In genomic region chr10:125928928-125929585, GRCh38 we compare ENCODE assay signal across 27 cellular contexts. TPM values are rescaled to one million over a fixed set of nuclear protein-coding genes. Genes with fewer than 3 reads are reported as not detected.
DNase-seq lines count a peak whose midpoint lies in the region; TF ChIP-seq lines count a peak whose summit lies in the region.
"Had no signal": no experiment of that assay in that cellular context is flagged by ENCODE, and none has a peak within 500 bp of the region (broad histone marks: within the 10 kb centered on the region; RNA-seq: fewer than 3 reads in every experiment).

No MANE protein-coding gene starts in this region.

- no peak overlapping the region for H2BK12ac ChIP-seq in neuronal stem cell (ENCODE audit: low read length)

- no peak overlapping the region for H3K4ac ChIP-seq in neuronal stem cell (ENCODE audit: low read length)

- no peak overlapping the region for H3K18ac ChIP-seq in neuronal stem cell (ENCODE audit: low read length)

- H3K36me3 ChIP-seq in hepatocyte (replicated peaks; ENCODE audit: insufficient read depth, low read depth) = no peaks in the 10 kb centered on the region
- H3K36me3 ChIP-seq in smooth muscle cell (ENCODE audit: low read depth) = no peaks in the 10 kb centered on the region
- H3K36me3 ChIP-seq in neuronal stem cell (replicated peaks in 1 of 2; ENCODE audit: control insufficient read depth in 2 of 2, insufficient read depth in 2 of 2, low read length in 2 of 2) = no peaks in the 10 kb centered on the region
- H3K36me3 ChIP-seq: BE2C, left ventricle myocardium inferior, neutrophil, sigmoid colon, stomach had no signal

- H3K9me3 ChIP-seq in hepatocyte (ENCODE audit: low read depth) = no peaks in the 10 kb centered on the region
- no peaks in the 10 kb centered on the region for H3K9me3 ChIP-seq in smooth muscle cell (replicated peaks; ENCODE audit: low read depth)
- no peaks in the 10 kb centered on the region for H3K9me3 ChIP-seq in neuronal stem cell (replicated peaks in 1 of 2; ENCODE audit: control insufficient read depth in 2 of 2, insufficient read depth in 1 of 2, low read depth in 1 of 2, low read length in 2 of 2)
- H3K9me3 ChIP-seq: BE2C, neutrophil, sigmoid colon, stomach had no signal

- no peak overlapping the region for H2BK5ac ChIP-seq in neuronal stem cell (ENCODE audit: low read length)

- no peak overlapping the region for H3K14ac ChIP-seq in neuronal stem cell (ENCODE audit: low read length)

- H3K23ac ChIP-seq in neuronal stem cell (ENCODE audit: low read depth, low read length, poor library complexity) = no peak overlapping the region

- peak; percentile 5 for DNase-seq in NCI-H2196 (lab: John Stamatoyannopoulos, UW; ENCODE audit: unreplicated experiment)
- no peak for DNase-seq in NCI-H2196 treated with DMSO at 0.1 percent for 48 hours (lab: John Stamatoyannopoulos, UW; ENCODE audit: unreplicated experiment)
- peak; percentile 66 for DNase-seq in NCI-H510A (lab: John Stamatoyannopoulos, UW)
- no peak for DNase-seq in hepatocyte (ENCODE audit: low spot score)
- DNase-seq in smooth muscle cell (lab: John Stamatoyannopoulos, UW; ENCODE audit: unreplicated experiment) = no peak
- DNase-seq in neuronal stem cell (ENCODE audit: low spot score) = no peak
- no peak for DNase-seq in 8988T
- DNase-seq: activated B cell treated with CpG ODN at 0.5 μM for 24 hours; activated CD8-positive, alpha-beta memory T cell treated with anti-CD3 and anti-CD28 coated beads, Interleukin-2, amount 10 ng/mL, durations not matched to agents 7 days and 5 days; activated gamma-delta T cell treated with Interleukin-2 at 50 U/mL for 16 hours; activated naive CD8-positive, alpha-beta T cell treated with anti-CD3 and anti-CD28 coated beads, Interleukin-2, amount 10 ng/mL, durations not matched to agents 7 days and 5 days; activated T-cell treated with anti-CD3 and anti-CD28 coated beads, Interleukin-2, amount 50 U/mL, for 4 hours; aorta; BE2C; CD8-positive, alpha-beta T cell; effector memory CD4-positive, alpha-beta T cell; KG1; left ventricle myocardium inferior; naive B cell; NCI-H2107; NCI-H69; sigmoid colon; stimulated activated CD4-positive, alpha-beta T cell treated with anti-CD3 and anti-CD28 coated beads, Interleukin-4, amount 100 ng/mL, for 1 hour; stomach; T-cell had no signal

- H3K27me3 ChIP-seq in hepatocyte (no peaks in the 10 kb centered on the region), smooth muscle cell (ENCODE audit: low read depth) (no peaks in the 10 kb centered on the region), neuronal stem cell (ENCODE audit: control insufficient read depth in 3 of 3, insufficient read depth in 3 of 3, low read depth in 1 of 3, low read length in 3 of 3) (no peaks in the 10 kb centered on the region)
- H3K27me3 ChIP-seq: sigmoid colon, stomach had no signal

- no peak overlapping the region for H4K8ac ChIP-seq in neuronal stem cell (ENCODE audit: low read depth, low read length)

- TF ChIP-seq CTCF in hepatocyte (IDR thresholded peaks at IDR 0.05; ENCODE audit: poor library complexity) (no peak), smooth muscle cell (IDR thresholded peaks at IDR 0.05; ENCODE audit: borderline replicate concordance, insufficient read depth, poor library complexity, severe bottlenecking) (no peak)

- no peak overlapping the region for H3K4me3 ChIP-seq in hepatocyte
- peak overlapping the region; percentile 15 for H3K4me3 ChIP-seq in smooth muscle cell
- H3K4me3 ChIP-seq in neuronal stem cell (ENCODE audit: low read length in 2 of 2) = no peak overlapping the region
- H3K4me3 ChIP-seq: left ventricle myocardium inferior, sigmoid colon, stomach had no signal

- H2BK120ac ChIP-seq in neuronal stem cell (ENCODE audit: low read depth, low read length) = no peak overlapping the region

- H2BK15ac ChIP-seq in neuronal stem cell (ENCODE audit: low read length) = no peak overlapping the region

- H3K27ac ChIP-seq in hepatocyte = peak overlapping the region; percentile 70
- H3K27ac ChIP-seq in smooth muscle cell (ENCODE audit: low read depth) = no peak overlapping the region
- H3K27ac ChIP-seq in neuronal stem cell (replicated peaks; ENCODE audit: low read length) = no peak overlapping the region
- H3K27ac ChIP-seq: epithelial cell of prostate, left ventricle myocardium inferior, neutrophil, sigmoid colon, stomach had no signal

- H3K79me2 ChIP-seq in hepatocyte (no peaks in the 10 kb centered on the region), smooth muscle cell (ENCODE audit: low read depth) (no peaks in the 10 kb centered on the region)

- H3K9me2 ChIP-seq in hepatocyte (replicated peaks; ENCODE audit: insufficient read depth) = no peaks in the 10 kb centered on the region

- H3K79me1 ChIP-seq in neuronal stem cell (ENCODE audit: low read depth, low read length) = no peaks in the 10 kb centered on the region

- H2AFZ ChIP-seq in hepatocyte = no peak overlapping the region
- no peak overlapping the region for H2AFZ ChIP-seq in smooth muscle cell (ENCODE audit: low read depth)
- no peak overlapping the region for H2AFZ ChIP-seq in neuronal stem cell (ENCODE audit: low read length)

- no peaks in the 10 kb centered on the region for H3K4me1 ChIP-seq in hepatocyte (ENCODE audit: insufficient read depth)
- H3K4me1 ChIP-seq in smooth muscle cell (ENCODE audit: low read depth) = no peaks in the 10 kb centered on the region
- H3K4me1 ChIP-seq in neuronal stem cell (ENCODE audit: control insufficient read depth in 2 of 2, insufficient read depth in 1 of 2, low read depth in 1 of 2, low read length in 2 of 2) = no peaks in the 10 kb centered on the region
- H3K4me1 ChIP-seq: BE2C, left ventricle myocardium inferior, sigmoid colon, stomach had no signal

- H3K9ac ChIP-seq in smooth muscle cell (ENCODE audit: low read depth) = no peak overlapping the region
- no peak overlapping the region for H3K9ac ChIP-seq in neuronal stem cell (ENCODE audit: low read depth, low read length, poor library complexity)

- H3K4me2 ChIP-seq in hepatocyte (peak overlapping the region; percentile 57), smooth muscle cell (no peak overlapping the region), neuronal stem cell (ENCODE audit: insufficient read depth, low read length, poor library complexity, severe bottlenecking) (no peak overlapping the region)

- H2AK5ac ChIP-seq in neuronal stem cell (ENCODE audit: low read depth, low read length) = no peak overlapping the region

- H4K20me1 ChIP-seq in hepatocyte (ENCODE audit: insufficient read depth, poor library complexity, severe bottlenecking) (no peaks in the 10 kb centered on the region), smooth muscle cell (ENCODE audit: low read depth) (no peaks in the 10 kb centered on the region)

- H4K91ac ChIP-seq in neuronal stem cell (ENCODE audit: low read depth, low read length, poor library complexity) = no peak overlapping the region

- WGBS in hepatocyte (ENCODE audit: low lambda C conversion rate, missing lambda C conversion rate) = 64% methylated on average over 7 of the region's 7 CpGs
- 79% methylated on average over 7 of the region's 7 CpGs for WGBS in smooth muscle cell (ENCODE audit: low lambda C conversion rate)
- no CpG with 5 or more reads among the region's 7 CpGs for WGBS in neuronal stem cell (ENCODE audit: extremely low coverage in 2 of 2, insufficient read length in 2 of 2, insufficient replicate concordance in 1 of 2), 2 donors

- H3F3A ChIP-seq in smooth muscle cell (ENCODE audit: low read depth) = no peaks in the 10 kb centered on the region

RNA-seq across cellular contexts. Expression of gene FANK1, which starts 32.7 kb away (rescaled TPM):
- total RNA-seq in hepatocyte (0.88 and 6.0 TPM in 2 replicates), smooth muscle cell (5.8 and 9.5 TPM in 2 replicates)
- polyA plus RNA-seq in hepatocyte (2.9 and 5.5 TPM in 2 replicates), smooth muscle cell (6.6 and 14.8 TPM in 2 replicates)
- polyA plus RNA-seq in neuronal stem cell (2013, experiment 1 of 2) = 3.4 TPM
- 3.1 TPM for polyA plus RNA-seq in neuronal stem cell (2013, experiment 2 of 2)
- total RNA-seq: CD8-positive, alpha-beta T cell had no signal

RNA-seq across cellular contexts. Expression of gene DHX32, which starts 48.0 kb away (rescaled TPM):
- total RNA-seq in hepatocyte = 47.1 and 50.8 TPM in 2 replicates
- 35.8 and 40.6 TPM in 2 replicates for polyA plus RNA-seq in hepatocyte
- total RNA-seq in smooth muscle cell = 51.2 and 56.1 TPM in 2 replicates
- polyA plus RNA-seq in smooth muscle cell = 31.8 and 39.8 TPM in 2 replicates
- polyA plus RNA-seq in neuronal stem cell (2013, experiment 1 of 2) = 33.9 TPM
- polyA plus RNA-seq in neuronal stem cell (2013, experiment 2 of 2) = 34.0 TPM

Comparison
In these comparisons a context has a peak if more than half of its experiments do, and no peak if none do; other contexts are left out.
1. DNase-seq: peak in NCI-H2196 (single experiment) and NCI-H510A (single experiment); none in NCI-H2196 treated with DMSO at 0.1 percent for 48 hours (single experiment), hepatocyte (single experiment), smooth muscle cell (single experiment), neuronal stem cell (single experiment) and 8988T (single experiment).